In genomic region chr4:5383191-5383980, GRCh38 we compare ENCODE assay signal across 23 cellular contexts.
"Had no signal": no experiment of that assay in that cellular context is flagged by ENCODE, and none has a peak within 500 bp of the region (broad histone marks: within the 10 kb centered on the region; RNA-seq: fewer than 3 reads in every experiment).

No MANE protein-coding gene starts in this region.

- H3K36me3 ChIP-seq: esophagus muscularis mucosa, heart right ventricle, lower lobe of right lung, ovary, stomach, suprapubic skin, tibial nerve had no signal

- H3K9me3 ChIP-seq: esophagus muscularis mucosa, heart right ventricle, lower lobe of right lung, ovary, psoas muscle, stomach, suprapubic skin, tibial nerve had no signal

- H3K27me3 ChIP-seq: esophagus muscularis mucosa, heart right ventricle, ovary, stomach, suprapubic skin, tibial nerve had no signal

- H3K27ac ChIP-seq: coronary artery, esophagus muscularis mucosa, heart right ventricle, lower lobe of right lung, ovary, psoas muscle, skin epidermis, stomach, suprapubic skin, tibial nerve had no signal

- H3K9me3 Mint-ChIP-seq: activated T-cell treated with anti-CD3 and anti-CD28 coated beads, Interleukin-2, amount 50 U/mL, for 24 hours; neural crest cell had no signal

- H3K27me3 Mint-ChIP-seq: activated naive CD8-positive, alpha-beta T cell treated with anti-CD3 and anti-CD28 coated beads for 36 hours; activated T-cell treated with anti-CD3 and anti-CD28 coated beads, Interleukin-2, amount 50 U/mL, for 24 hours had no signal

- H3K27ac Mint-ChIP-seq: activated naive CD8-positive, alpha-beta T cell treated with anti-CD3 and anti-CD28 coated beads for 36 hours; activated T-cell treated with anti-CD3 and anti-CD28 coated beads, Interleukin-2, amount 50 U/mL, for 24 hours; activated T-helper 17 cell treated with anti-CD3 and anti-CD28 coated beads, Interleukin-2, amount 50 U/mL, for 72 hours; naive thymus-derived CD4-positive, alpha-beta T cell; stimulated activated effector memory CD8-positive, alpha-beta T cell treated with anti-CD3 and anti-CD28 coated beads, Interleukin-12 subunit alpha, Interleukin-12 subunit beta, amount 100 ng/mL, for 72 hours had no signal

- H3K4me3 ChIP-seq: coronary artery, esophagus muscularis mucosa, heart right ventricle, lower lobe of right lung, ovary, psoas muscle, skin epidermis, stomach, suprapubic skin, tibial nerve had no signal

- FAIRE-seq: kidney had no signal

- ATAC-seq: activated T-helper 17 cell treated with anti-CD3 and anti-CD28 coated beads, Interleukin-2, amount 50 U/mL, for 72 hours; left lobe of liver; lower lobe of right lung; naive thymus-derived CD4-positive, alpha-beta T cell; psoas muscle; right cardiac atrium; stimulated activated effector memory CD8-positive, alpha-beta T cell treated with anti-CD3 and anti-CD28 coated beads, Interleukin-12 subunit alpha, Interleukin-12 subunit beta, amount 100 ng/mL, for 72 hours had no signal

- H3K4me1 ChIP-seq: esophagus muscularis mucosa, lower lobe of right lung, psoas muscle, tibial nerve had no signal

- DNase-seq: activated CD4-positive, alpha-beta T cell treated with anti-CD3 and anti-CD28 coated beads for 1 hour; activated naive CD8-positive, alpha-beta T cell treated with anti-CD3 and anti-CD28 coated beads for 36 hours; activated T-cell treated with anti-CD3 and anti-CD28 coated beads, Interleukin-2, amount 50 U/mL, for 24 hours; cerebellar nuclear complex; heart right ventricle; kidney; lower lobe of right lung; naive thymus-derived CD4-positive, alpha-beta T cell; ovary; psoas muscle; right cardiac atrium; stimulated activated CD4-positive, alpha-beta T cell treated with anti-CD3 and anti-CD28 coated beads, Interleukin-2, amount 100 ng/mL, for 24 hours; stomach; T-helper 9 cell had no signal

- H3K4me3 Mint-ChIP-seq: activated naive CD8-positive, alpha-beta T cell treated with anti-CD3 and anti-CD28 coated beads for 36 hours; activated T-cell treated with anti-CD3 and anti-CD28 coated beads, Interleukin-2, amount 50 U/mL, for 24 hours; activated T-helper 17 cell treated with anti-CD3 and anti-CD28 coated beads, Interleukin-2, amount 50 U/mL, for 72 hours; naive thymus-derived CD4-positive, alpha-beta T cell; neural crest cell; stimulated activated effector memory CD8-positive, alpha-beta T cell treated with anti-CD3 and anti-CD28 coated beads, Interleukin-12 subunit alpha, Interleukin-12 subunit beta, amount 100 ng/mL, for 72 hours had no signal

- H3K36me3 Mint-ChIP-seq: activated naive CD8-positive, alpha-beta T cell treated with anti-CD3 and anti-CD28 coated beads for 36 hours; naive thymus-derived CD4-positive, alpha-beta T cell; stimulated activated effector memory CD8-positive, alpha-beta T cell treated with anti-CD3 and anti-CD28 coated beads, Interleukin-12 subunit alpha, Interleukin-12 subunit beta, amount 100 ng/mL, for 72 hours had no signal

- H3K4me1 Mint-ChIP-seq: activated naive CD8-positive, alpha-beta T cell treated with anti-CD3 and anti-CD28 coated beads for 36 hours; activated T-helper 17 cell treated with anti-CD3 and anti-CD28 coated beads, Interleukin-2, amount 50 U/mL, for 72 hours; neural crest cell; stimulated activated effector memory CD8-positive, alpha-beta T cell treated with anti-CD3 and anti-CD28 coated beads, Interleukin-12 subunit alpha, Interleukin-12 subunit beta, amount 100 ng/mL, for 72 hours had no signal
